ENCODE assay signal across 1 cellular context in genomic region chr5:177552839-177553455, GRCh38.
TF ChIP-seq lines count a peak whose summit lies in the region.

No MANE protein-coding gene starts in this region.

TF ChIP-seq in K562, 482 proteins besides CTCF, POLR2A, EP300 and RAD21:
- TF ChIP-seq RBFOX2 (IDR thresholded peaks at IDR 0.05; ENCODE audit: low read depth, low read length) (peak; percentile 58; the same call in 1 of the 2 replicates), BRCA1 (IDR thresholded peaks at IDR 0.05) (no peak), BRCA1 (CRISPR knock-in tag; IDR thresholded peaks at IDR 0.05) (no peak)
TF ChIP-seq in K562: peak in this region for 1.
